In genomic region chr3:8329598-8329997, GRCh38 we compare ENCODE assay signal across 17 cellular contexts.
DNase-seq lines count a peak whose midpoint lies in the region; ATAC-seq and TF ChIP-seq lines count a peak whose summit lies in the region.
"Had no signal": no experiment of that assay in that cellular context is flagged by ENCODE, and none has a peak within 500 bp of the region (broad histone marks: within the 10 kb centered on the region; RNA-seq: fewer than 3 reads in every experiment).

No MANE protein-coding gene starts in this region.

- H3K4me1 ChIP-seq in CD4-positive, alpha-beta memory T cell (ENCODE audit: insufficient read depth, low read length), result peaks cover 10% of the 10 kb centered on the region
- H3K4me1 ChIP-seq in HEK293 (ENCODE audit: control insufficient read depth, insufficient read depth, low read length), result peaks cover 28% of the 10 kb centered on the region
- H3K4me1 ChIP-seq in colonic mucosa, result no peaks in the 10 kb centered on the region

- no peak for TF ChIP-seq CTCF in HEK293 (tag by site-specific recombination; IDR thresholded peaks at IDR 0.05)
- no peak for TF ChIP-seq CTCF in colonic mucosa (IDR thresholded peaks at IDR 0.05)

- peak overlapping the region in 4 of 7 donors; percentile 19 to 84 (median 70) for H3K27ac Mint-ChIP-seq in CD4-positive, alpha-beta memory T cell
- peak overlapping the region; percentile 75 for H3K27ac Mint-ChIP-seq in central memory CD8-positive, alpha-beta T cell (ENCODE audit: low read depth)
- H3K27ac Mint-ChIP-seq in stimulated activated effector memory CD8-positive, alpha-beta T cell treated with anti-CD3 and anti-CD28 coated beads, Interleukin-12 subunit alpha, Interleukin-12 subunit beta, amount 100 ng/mL, for 72 hours, result peak overlapping the region; percentile 74
- H3K27ac Mint-ChIP-seq: CD14-positive monocyte had no signal

- CTCF ChIA-PET in CD4-positive, alpha-beta memory T cell (lab: Charles Lee; ENCODE audit: partially characterized antibody), result interaction anchor here (12.7 kb wide), 1 partner anchor 87 kb away, joined by 391 read pairs; no protein-coding TSS in a partner anchor
- CTCF ChIA-PET in HEK293 (lab: Yijun Ruan, JAX), result interaction anchor here (0.6 to 1.1 kb wide), 2 partner anchors 28 to 208 kb away, joined by 3 to 4 read pairs; no protein-coding TSS in a partner anchor

- no peak overlapping the region for H3K9ac ChIP-seq in colonic mucosa (ENCODE audit: low read depth in 2 of 2, low read length in 2 of 2)

- peak overlapping the region in 4 of 8 donors; percentile 2 to 10 (median 4) for H3K4me3 Mint-ChIP-seq in CD4-positive, alpha-beta memory T cell
- H3K4me3 Mint-ChIP-seq in central memory CD8-positive, alpha-beta T cell, result no peak overlapping the region
- no peak overlapping the region for H3K4me3 Mint-ChIP-seq in stimulated activated effector memory CD8-positive, alpha-beta T cell treated with anti-CD3 and anti-CD28 coated beads, Interleukin-12 subunit alpha, Interleukin-12 subunit beta, amount 100 ng/mL, for 72 hours
- H3K4me3 Mint-ChIP-seq: CD14-positive monocyte had no signal

- H3K27me3 Mint-ChIP-seq in CD4-positive, alpha-beta memory T cell, result no peaks in the 10 kb centered on the region
- no peaks in the 10 kb centered on the region for H3K27me3 Mint-ChIP-seq in central memory CD8-positive, alpha-beta T cell

- H3K27me3 ChIP-seq in CD4-positive, alpha-beta memory T cell (ENCODE audit: insufficient read depth, low read length), result no peaks in the 10 kb centered on the region
- H3K27me3 ChIP-seq in colonic mucosa, result no peaks in the 10 kb centered on the region

- H3K9me3 ChIP-seq in CD4-positive, alpha-beta memory T cell (ENCODE audit: control insufficient read depth in 1 of 2, low read length in 2 of 2), result no peaks in the 10 kb centered on the region
- H3K9me3 ChIP-seq in HEK293 (ENCODE audit: control insufficient read depth, insufficient read depth, low read depth, low read length), result no peaks in the 10 kb centered on the region
- H3K9me3 ChIP-seq in colonic mucosa, result no peaks in the 10 kb centered on the region

- peaks cover 0 to 4% (median 0%) of the 10 kb centered on the region in 8 donors for H3K9me3 Mint-ChIP-seq in CD4-positive, alpha-beta memory T cell
- H3K9me3 Mint-ChIP-seq in central memory CD8-positive, alpha-beta T cell, result no peaks in the 10 kb centered on the region
- H3K9me3 Mint-ChIP-seq in stimulated activated effector memory CD8-positive, alpha-beta T cell treated with anti-CD3 and anti-CD28 coated beads, Interleukin-12 subunit alpha, Interleukin-12 subunit beta, amount 100 ng/mL, for 72 hours, result no peaks in the 10 kb centered on the region

- peak; percentile 19 for ATAC-seq in central memory CD8-positive, alpha-beta T cell (replicated peaks; ENCODE audit: extremely low read depth, poor library complexity, severe bottlenecking)
- no peak for ATAC-seq in stimulated activated effector memory CD8-positive, alpha-beta T cell treated with anti-CD3 and anti-CD28 coated beads, Interleukin-12 subunit alpha, Interleukin-12 subunit beta, amount 100 ng/mL, for 72 hours
- ATAC-seq: Right ventricle myocardium inferior had no signal

- no peak overlapping the region for H3K27ac ChIP-seq in CD4-positive, alpha-beta memory T cell (ENCODE audit: low read depth, low read length)
- H3K27ac ChIP-seq in HEK293 (ENCODE audit: extremely low read depth, low read depth, low read length) (peak overlapping the region; percentile 72), colonic mucosa (no peak overlapping the region)
- H3K27ac ChIP-seq: PC-9 had no signal

- peaks cover 20 to 25% (median 22%) of the 10 kb centered on the region in 4 donors for H3K4me1 Mint-ChIP-seq in CD4-positive, alpha-beta memory T cell
- H3K4me1 Mint-ChIP-seq in central memory CD8-positive, alpha-beta T cell, result peaks cover 34% of the 10 kb centered on the region
- H3K4me1 Mint-ChIP-seq in stimulated activated effector memory CD8-positive, alpha-beta T cell treated with anti-CD3 and anti-CD28 coated beads, Interleukin-12 subunit alpha, Interleukin-12 subunit beta, amount 100 ng/mL, for 72 hours, result peaks cover 25% of the 10 kb centered on the region
- H3K4me1 Mint-ChIP-seq: CD14-positive monocyte had no signal

- intact Hi-C loops in CD4-positive, alpha-beta memory T cell (cut with micrococcal nuclease), result loop anchor here (2.0 to 10.0 kb wide), 2 partner anchors 27 to 295 kb away; no protein-coding TSS in a partner anchor
- intact Hi-C loops in colonic mucosa (cut with DNase I), result no loop called here

- H3K4me3 ChIP-seq in CD4-positive, alpha-beta memory T cell (ENCODE audit: low read length in 2 of 2), result no peak overlapping the region
- H3K4me3 ChIP-seq in HEK293 (ENCODE audit: low read depth, low read length) (no peak overlapping the region), colonic mucosa (no peak overlapping the region)
- H3K4me3 ChIP-seq: PC-9 had no signal

- DNase-seq in CD4-positive, alpha-beta memory T cell, result no peak
- DNase-seq in central memory CD8-positive, alpha-beta T cell (ENCODE audit: low spot score in 2 of 2), result no peak
- no peak for DNase-seq in stimulated activated effector memory CD8-positive, alpha-beta T cell treated with anti-CD3 and anti-CD28 coated beads, Interleukin-12 subunit alpha, Interleukin-12 subunit beta, amount 100 ng/mL, for 72 hours (ENCODE audit: low spot score in 2 of 2)
- DNase-seq in activated naive CD4-positive, alpha-beta T cell (lab: John Stamatoyannopoulos, UW), result no peak
- no peak for DNase-seq in activated effector memory CD4-positive, alpha-beta T cell treated with anti-CD3 and anti-CD28 coated beads, Interleukin-2, amount 50 U/mL, for 16 hours
- DNase-seq in colonic mucosa, result no peak
- DNase-seq: HCEC 1CT; MV-4-11; NCI-H1930; NCI-H446 treated with DMSO at 0.1 percent for 48 hours; NCI-H526; NCI-H82; NK-92 treated with Interleukin-12 subunit alpha and Interleukin-12 subunit beta, amount 100 ng/mL, for 24 hours; PC-9 had no signal

- no peaks in the 10 kb centered on the region for H3K36me3 Mint-ChIP-seq in CD4-positive, alpha-beta memory T cell
- no peaks in the 10 kb centered on the region for H3K36me3 Mint-ChIP-seq in central memory CD8-positive, alpha-beta T cell (ENCODE audit: insufficient read depth)
- H3K36me3 Mint-ChIP-seq in stimulated activated effector memory CD8-positive, alpha-beta T cell treated with anti-CD3 and anti-CD28 coated beads, Interleukin-12 subunit alpha, Interleukin-12 subunit beta, amount 100 ng/mL, for 72 hours, result no peaks in the 10 kb centered on the region
- H3K36me3 Mint-ChIP-seq: CD14-positive monocyte had no signal

- POLR2A ChIA-PET in CD4-positive, alpha-beta memory T cell (lab: Charles Lee; ENCODE audit: partially characterized antibody), result interaction anchor here (1.2 to 1.8 kb wide), 2 partner anchors 28 to 88 kb away, joined by 3 to 5 read pairs; no protein-coding TSS in a partner anchor
- POLR2A ChIA-PET in HEK293 (lab: Yijun Ruan, JAX), result no interaction called here

- H3K36me3 ChIP-seq in CD4-positive, alpha-beta memory T cell (ENCODE audit: insufficient read depth, low read length), result no peaks in the 10 kb centered on the region
- H3K36me3 ChIP-seq in HEK293 (ENCODE audit: control insufficient read depth in 2 of 2, insufficient read depth in 1 of 2, low read length in 2 of 2), result no peaks in the 10 kb centered on the region
- no peaks in the 10 kb centered on the region for H3K36me3 ChIP-seq in colonic mucosa

TF ChIP-seq in HEK293, 187 proteins besides CTCF, POLR2A, EP300 and RAD21 (continues in another document):
- TF ChIP-seq SETDB1 (IDR thresholded peaks at IDR 0.05; ENCODE audit: insufficient read length, low read length), result no peak
- TF ChIP-seq ZBTB10 (tag by site-specific recombination; IDR thresholded peaks at IDR 0.05), result no peak
- TF ChIP-seq ZNF692 (tag by site-specific recombination; IDR thresholded peaks at IDR 0.05), result no peak
- TF ChIP-seq ZNF510 (tag by site-specific recombination; IDR thresholded peaks at IDR 0.05; ENCODE audit: insufficient replicate concordance), result no peak
- no peak for TF ChIP-seq FEZF1 (tag by site-specific recombination; IDR thresholded peaks at IDR 0.05)
